Comparison of ENCODE assay signal across 9 cellular contexts in genomic region chr19:36008336-36008978, GRCh38. TPM values are rescaled to one million over a fixed set of nuclear protein-coding genes. Genes with fewer than 3 reads are reported as not detected.
DNase-seq lines count a peak whose midpoint lies in the region; ATAC-seq, FAIRE-seq and TF ChIP-seq lines count a peak whose summit lies in the region.
"Had no signal": no experiment of that assay in that cellular context is flagged by ENCODE, and none has a peak within 500 bp of the region (broad histone marks: within the 10 kb centered on the region; RNA-seq: fewer than 3 reads in every experiment).

TSS of gene SYNE4 (minus strand) at chr19:36008813. CDS start at chr19:36008681, 132 bp downstream.

- H3K36me3 ChIP-seq in hepatocyte (replicated peaks; ENCODE audit: insufficient read depth, low read depth) (no peaks in the 10 kb centered on the region), small intestine (ENCODE audit: control insufficient read depth in 2 of 2, insufficient read depth in 2 of 2, low read length in 2 of 2) (no peaks in the 10 kb centered on the region)

- peak within 1 kb of the TSS; percentile 69 for H2AFZ ChIP-seq in hepatocyte

- no peak for ATAC-seq in GM21619 (IDR thresholded peaks at IDR 0.05; ENCODE audit: unreplicated experiment)

- H3K4me3 ChIP-seq in WI38 (ENCODE audit: low read depth, low read length): peak within 1 kb of the TSS; percentile 44
- peak within 1 kb of the TSS; percentile 44 for H3K4me3 ChIP-seq in hepatocyte
- H3K4me3 ChIP-seq in small intestine (ENCODE audit: low read depth in 1 of 2, low read length in 2 of 2): peak within 1 kb of the TSS; percentile 19 to 52

- TF ChIP-seq CTCF in WI38 (IDR thresholded peaks at IDR 0.05; ENCODE audit: low read depth, low read length) (no peak), hepatocyte (IDR thresholded peaks at IDR 0.05; ENCODE audit: poor library complexity) (no peak)

- no peak for FAIRE-seq in small intestine (lab: Jason Lieb, UNC)
- FAIRE-seq: A204.1 had no signal

- H4K20me1 ChIP-seq in hepatocyte (ENCODE audit: insufficient read depth, poor library complexity, severe bottlenecking): no peaks in the 10 kb centered on the region

- WGBS in hepatocyte (ENCODE audit: low lambda C conversion rate, missing lambda C conversion rate): 17% methylated on average over 18 of the region's 19 CpGs
- WGBS in small intestine, 3 donors: 30 to 47% (median 32%) methylated on average over 16 to 19 of the region's 19 CpGs

- peak; percentile 19 for DNase-seq in NCI-H2107 treated with DMSO at 0.1 percent for 48 hours (lab: John Stamatoyannopoulos, UW; ENCODE audit: unreplicated experiment)
- DNase-seq in NCI-H2107 (lab: John Stamatoyannopoulos, UW): no peak
- DNase-seq in hepatocyte (ENCODE audit: low spot score): peak; percentile 89
- DNase-seq in small intestine: peak; percentile 85
- DNase-seq in activated gamma-delta T cell (lab: John Stamatoyannopoulos, UW): no peak
- DNase-seq in NCI-H2171 treated with DMSO at 0.1 percent for 48 hours (lab: John Stamatoyannopoulos, UW): no peak

- no peaks in the 10 kb centered on the region for H3K27me3 ChIP-seq in hepatocyte
- no peaks in the 10 kb centered on the region for H3K27me3 ChIP-seq in small intestine (ENCODE audit: control insufficient read depth in 2 of 2, insufficient read depth in 2 of 2, low read length in 2 of 2)

- H3K27ac ChIP-seq in hepatocyte (peak within 1 kb of the TSS; percentile 90), small intestine (ENCODE audit: low read depth in 1 of 2, low read length in 1 of 2) (no peak within 1 kb of the TSS)

- H3K79me2 ChIP-seq in hepatocyte: peaks cover 14% of the 10 kb centered on the region

- no peaks in the 10 kb centered on the region for H3K9me2 ChIP-seq in hepatocyte (replicated peaks; ENCODE audit: insufficient read depth)

- peak within 1 kb of the TSS; percentile 97 for H3K4me2 ChIP-seq in hepatocyte

- H3K4me1 ChIP-seq in hepatocyte (ENCODE audit: insufficient read depth) (peaks cover 6% of the 10 kb centered on the region), small intestine (ENCODE audit: control insufficient read depth in 2 of 2, insufficient read depth in 1 of 2, low read depth in 1 of 2, low read length in 1 of 2) (peaks cover 3 to 4% of the 10 kb centered on the region in 2 donors)

- H3K9me3 ChIP-seq in hepatocyte (ENCODE audit: low read depth): no peaks in the 10 kb centered on the region
- no peaks in the 10 kb centered on the region for H3K9me3 ChIP-seq in small intestine (ENCODE audit: control insufficient read depth, low read depth)

RNA-seq across cellular contexts. Expression of gene SYNE4, which starts in this region (rescaled TPM):
- total RNA-seq in hepatocyte: 6.5 and 8.9 TPM in 2 replicates
- polyA plus RNA-seq in hepatocyte (19.8 and 21.1 TPM in 2 replicates), small intestine (1 to 10 TPM; 3.0 to 4.1 (median 3.4) TPM)

Comparison
In these comparisons a context has a peak if more than half of its experiments do, and no peak if none do; other contexts are left out.
1. DNase-seq: peak in NCI-H2107 treated with DMSO at 0.1 percent for 48 hours (single experiment), hepatocyte (single experiment) and small intestine (single experiment); none in NCI-H2107 (single experiment), activated gamma-delta T cell (single experiment) and NCI-H2171 treated with DMSO at 0.1 percent for 48 hours (single experiment).
2. Peak in every context shown above with its lines, with median percentiles within 50 percentile points of each other: H3K4me3 ChIP-seq.